In the genomic region with DNA sequence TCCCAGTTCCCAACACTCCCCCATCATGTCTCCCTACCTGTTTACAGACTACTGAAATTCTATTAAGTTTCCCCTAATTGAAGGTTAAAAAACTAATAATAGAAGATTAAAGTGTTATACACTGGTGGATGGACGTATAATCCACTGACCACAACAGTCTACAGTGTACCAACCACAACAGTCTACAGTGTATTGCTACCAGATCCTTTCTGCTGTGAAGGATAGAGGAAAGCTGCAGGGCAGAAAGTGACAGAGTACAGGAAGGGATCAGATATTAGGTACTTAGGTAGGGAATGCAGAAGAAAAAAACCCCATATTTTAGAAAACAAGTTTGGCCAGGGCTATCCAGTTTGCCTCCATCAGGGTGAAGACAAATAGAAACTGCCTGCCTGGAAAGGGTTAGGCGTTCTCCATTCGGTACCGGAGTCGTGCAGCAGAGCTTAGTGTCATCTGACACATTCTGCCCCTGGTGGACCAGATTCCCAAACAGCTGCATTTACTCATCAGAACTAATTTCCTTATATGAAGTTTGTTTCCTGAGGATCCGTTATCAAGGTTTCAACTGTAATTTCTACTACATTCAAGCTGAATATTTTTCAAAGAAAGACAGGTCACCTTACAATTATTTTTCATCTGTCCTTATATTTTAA, we compare ENCODE assay signal across 1 cellular context.
TF ChIP-seq lines count a peak whose summit lies in the region.

No MANE protein-coding gene starts in this region.

TF ChIP-seq in GM12878, 131 proteins besides CTCF, POLR2A, EP300 and RAD21 (continued from another document):
- TF ChIP-seq, protein P1, sequence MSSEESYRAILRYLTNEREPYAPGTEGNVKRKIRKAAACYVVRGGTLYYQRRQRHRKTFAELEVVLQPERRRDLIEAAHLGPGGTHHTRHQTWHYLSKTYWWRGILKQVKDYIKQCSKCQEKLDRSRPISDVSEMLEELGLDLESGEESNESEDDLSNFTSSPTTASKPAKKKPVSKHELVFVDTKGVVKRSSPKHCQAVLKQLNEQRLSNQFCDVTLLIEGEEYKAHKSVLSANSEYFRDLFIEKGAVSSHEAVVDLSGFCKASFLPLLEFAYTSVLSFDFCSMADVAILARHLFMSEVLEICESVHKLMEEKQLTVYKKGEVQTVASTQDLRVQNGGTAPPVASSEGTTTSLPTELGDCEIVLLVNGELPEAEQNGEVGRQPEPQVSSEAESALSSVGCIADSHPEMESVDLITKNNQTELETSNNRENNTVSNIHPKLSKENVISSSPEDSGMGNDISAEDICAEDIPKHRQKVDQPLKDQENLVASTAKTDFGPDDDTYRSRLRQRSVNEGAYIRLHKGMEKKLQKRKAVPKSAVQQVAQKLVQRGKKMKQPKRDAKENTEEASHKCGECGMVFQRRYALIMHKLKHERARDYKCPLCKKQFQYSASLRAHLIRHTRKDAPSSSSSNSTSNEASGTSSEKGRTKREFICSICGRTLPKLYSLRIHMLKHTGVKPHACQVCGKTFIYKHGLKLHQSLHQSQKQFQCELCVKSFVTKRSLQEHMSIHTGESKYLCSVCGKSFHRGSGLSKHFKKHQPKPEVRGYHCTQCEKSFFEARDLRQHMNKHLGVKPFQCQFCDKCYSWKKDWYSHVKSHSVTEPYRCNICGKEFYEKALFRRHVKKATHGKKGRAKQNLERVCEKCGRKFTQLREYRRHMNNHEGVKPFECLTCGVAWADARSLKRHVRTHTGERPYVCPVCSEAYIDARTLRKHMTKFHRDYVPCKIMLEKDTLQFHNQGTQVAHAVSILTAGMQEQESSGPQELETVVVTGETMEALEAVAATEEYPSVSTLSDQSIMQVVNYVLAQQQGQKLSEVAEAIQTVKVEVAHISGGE (CRISPR knock-in tag; IDR thresholded peaks at IDR 0.05) = no peak
- no peak for TF ChIP-seq RELA (IDR thresholded peaks at IDR 0.05; ENCODE audit: borderline replicate concordance, partially characterized antibody)
